Comparison of ENCODE assay signal across 1 cellular context in the genomic region with DNA sequence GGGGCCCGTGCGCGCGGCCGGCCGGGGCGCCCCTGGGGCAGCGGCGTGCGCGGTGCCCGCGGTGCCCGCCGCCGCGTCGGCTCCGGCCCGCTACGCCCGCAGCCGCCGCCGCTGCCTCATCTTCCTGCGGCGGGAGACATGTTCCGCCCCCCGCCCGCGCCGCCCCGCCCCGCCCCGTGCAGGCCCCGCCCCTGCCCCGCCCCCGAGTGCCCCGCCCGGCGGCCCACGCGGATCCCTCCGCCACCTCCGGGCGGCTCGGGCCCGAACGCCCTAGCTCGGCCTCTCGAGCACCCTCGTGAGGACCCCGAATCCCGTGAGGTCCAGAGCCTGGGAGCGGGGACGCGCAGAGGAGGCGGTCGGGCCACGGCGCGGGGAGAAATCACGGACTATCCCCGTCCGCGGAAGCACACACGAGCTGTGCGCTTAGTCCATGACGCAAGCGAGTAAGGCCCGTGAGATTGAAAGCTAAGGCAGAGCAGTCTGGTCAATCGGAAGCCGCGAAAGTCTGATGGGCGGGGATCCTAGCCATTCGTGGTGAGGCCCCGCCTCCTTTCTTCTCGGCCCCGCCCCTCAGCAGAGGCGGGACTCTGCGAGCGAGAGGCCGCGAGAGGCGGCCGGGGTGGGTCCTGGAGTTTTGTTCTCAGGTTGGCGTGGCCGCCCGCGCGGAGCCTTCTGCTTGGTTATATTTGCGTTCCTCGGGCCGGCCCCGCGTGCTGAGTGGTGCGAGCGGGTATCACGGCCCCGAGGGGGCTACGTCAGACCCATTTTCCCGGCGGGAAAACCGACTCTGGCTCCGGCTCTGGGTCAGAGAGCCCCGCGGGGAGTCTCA.
TF ChIP-seq lines count a peak whose summit lies in the region.

Gene TCF3, minus strand, starts transcription at position 145 of the 829 bp plus-strand sequence. CDS start 2,367 bp downstream, outside the sequence.

TF ChIP-seq in K562, 482 proteins besides CTCF, POLR2A, EP300 and RAD21 (continued from another document and continues in another):
- TF ChIP-seq, protein P1, sequence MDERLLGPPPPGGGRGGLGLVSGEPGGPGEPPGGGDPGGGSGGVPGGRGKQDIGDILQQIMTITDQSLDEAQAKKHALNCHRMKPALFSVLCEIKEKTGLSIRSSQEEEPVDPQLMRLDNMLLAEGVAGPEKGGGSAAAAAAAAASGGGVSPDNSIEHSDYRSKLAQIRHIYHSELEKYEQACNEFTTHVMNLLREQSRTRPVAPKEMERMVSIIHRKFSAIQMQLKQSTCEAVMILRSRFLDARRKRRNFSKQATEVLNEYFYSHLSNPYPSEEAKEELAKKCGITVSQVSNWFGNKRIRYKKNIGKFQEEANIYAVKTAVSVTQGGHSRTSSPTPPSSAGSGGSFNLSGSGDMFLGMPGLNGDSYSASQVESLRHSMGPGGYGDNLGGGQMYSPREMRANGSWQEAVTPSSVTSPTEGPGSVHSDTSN (CRISPR knock-in tag; IDR thresholded peaks at IDR 0.05; ENCODE audit: low read depth): peak; percentile 97
- TF ChIP-seq, protein P1 (tag; conservative IDR thresholded peaks at IDR 0.05; ENCODE audit: low read depth): peak; percentile 100
- TF ChIP-seq, protein P2, sequence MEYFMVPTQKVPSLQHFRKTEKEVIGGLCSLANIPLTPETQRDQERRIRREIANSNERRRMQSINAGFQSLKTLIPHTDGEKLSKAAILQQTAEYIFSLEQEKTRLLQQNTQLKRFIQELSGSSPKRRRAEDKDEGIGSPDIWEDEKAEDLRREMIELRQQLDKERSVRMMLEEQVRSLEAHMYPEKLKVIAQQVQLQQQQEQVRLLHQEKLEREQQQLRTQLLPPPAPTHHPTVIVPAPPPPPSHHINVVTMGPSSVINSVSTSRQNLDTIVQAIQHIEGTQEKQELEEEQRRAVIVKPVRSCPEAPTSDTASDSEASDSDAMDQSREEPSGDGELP (CRISPR knock-in tag; IDR thresholded peaks at IDR 0.05; ENCODE audit: borderline replicate concordance): peak; percentile 72; the same call in 1 of the 2 replicates
- TF ChIP-seq ZNF212 (CRISPR knock-in tag; IDR thresholded peaks at IDR 0.05) (no peak), E2F8 (IDR thresholded peaks at IDR 0.05; ENCODE audit: low read depth, partially characterized antibody) (no peak), CCNT2 (IDR thresholded peaks at IDR 0.05; ENCODE audit: borderline replicate concordance, extremely low read depth, insufficient read length, low read depth, low read length) (peak; percentile 31), ZC3H8 (IDR thresholded peaks at IDR 0.05) (no peak), ZBTB1 (CRISPR knock-in tag; IDR thresholded peaks at IDR 0.05; ENCODE audit: borderline replicate concordance, low read depth) (no peak), PHTF2 (CRISPR knock-in tag; IDR thresholded peaks at IDR 0.05) (no peak), SRF (CRISPR knock-in tag; IDR thresholded peaks at IDR 0.05) (peak in 1 of 2 experiments; percentile 68; a peak in 1 of 4 replicates), ZNF778 (CRISPR knock-in tag; IDR thresholded peaks at IDR 0.05) (no peak), TAF1 (IDR thresholded peaks at IDR 0.05; ENCODE audit: control insufficient read depth, extremely low read depth, insufficient read depth, low read length, severe bottlenecking) (peak; percentile 61), SPI1 (IDR thresholded peaks at IDR 0.05; ENCODE audit: borderline replicate concordance, low read depth, low read length) (no peak), ZNF639 (CRISPR knock-in tag; conservative IDR thresholded peaks at IDR 0.05 in 1 of 2, IDR thresholded peaks at IDR 0.05 in 1 of 2) (peak in 1 of 2 experiments; percentile 73; a peak in 2 of 4 replicates), ZNF124 (CRISPR knock-in tag; IDR thresholded peaks at IDR 0.05) (no peak), CREBBP (IDR thresholded peaks at IDR 0.05; ENCODE audit: low read depth, low read length) (no peak), CBX2 (IDR thresholded peaks at IDR 0.05; ENCODE audit: insufficient read depth, low read length, poor library complexity, severe bottlenecking) (no peak), MAZ (CRISPR knock-in tag; conservative IDR thresholded peaks at IDR 0.05 in 1 of 2, IDR thresholded peaks at IDR 0.05 in 1 of 2) (peak; percentile 99 to 100), NFXL1 (CRISPR knock-in tag; IDR thresholded peaks at IDR 0.05) (no peak), BRF1 (IDR thresholded peaks at IDR 0.05; ENCODE audit: borderline replicate concordance, extremely low read depth, insufficient read length) (no peak), FOXO4 (CRISPR knock-in tag; IDR thresholded peaks at IDR 0.05) (no peak), TRIM25 (IDR thresholded peaks at IDR 0.05; ENCODE audit: borderline replicate concordance) (no peak), RBM15 (IDR thresholded peaks at IDR 0.05; ENCODE audit: insufficient read depth, low read length) (no peak), KLF13 (tag; IDR thresholded peaks at IDR 0.05; ENCODE audit: borderline replicate concordance, low read depth) (peak; percentile 88; the same call in 1 of the 2 replicates), COPS2 (conservative IDR thresholded peaks at IDR 0.05) (no peak), ZNF274 (IDR thresholded peaks at IDR 0.05; ENCODE audit: borderline replicate concordance, low read depth, low read length) (no peak), TEAD4 (IDR thresholded peaks at IDR 0.05; ENCODE audit: low read length) (no peak; the same call in 1 of the 2 replicates), TEAD4 (CRISPR knock-in tag; IDR thresholded peaks at IDR 0.05; ENCODE audit: borderline replicate concordance) (no peak), L3MBTL2 (IDR thresholded peaks at IDR 0.05) (peak; percentile 66), NFIC (IDR thresholded peaks at IDR 0.05) (no peak), TCF7 (IDR thresholded peaks at IDR 0.05; ENCODE audit: borderline replicate concordance) (no peak; the same call in 1 of the 2 replicates), SMAD4 (CRISPR knock-in tag; conservative IDR thresholded peaks at IDR 0.05) (peak; percentile 85), ZNF3 (CRISPR knock-in tag; IDR thresholded peaks at IDR 0.05) (no peak), ZNF140 (CRISPR knock-in tag; IDR thresholded peaks at IDR 0.05) (no peak), HEY1 (CRISPR knock-in tag; IDR thresholded peaks at IDR 0.05; ENCODE audit: borderline replicate concordance) (no peak), ZKSCAN1 (IDR thresholded peaks at IDR 0.05; ENCODE audit: low read depth, low read length) (0 out of 2 replicates have a peak, but pooled peaks have one; percentile 18)
- TF ChIP-seq, protein P3, sequence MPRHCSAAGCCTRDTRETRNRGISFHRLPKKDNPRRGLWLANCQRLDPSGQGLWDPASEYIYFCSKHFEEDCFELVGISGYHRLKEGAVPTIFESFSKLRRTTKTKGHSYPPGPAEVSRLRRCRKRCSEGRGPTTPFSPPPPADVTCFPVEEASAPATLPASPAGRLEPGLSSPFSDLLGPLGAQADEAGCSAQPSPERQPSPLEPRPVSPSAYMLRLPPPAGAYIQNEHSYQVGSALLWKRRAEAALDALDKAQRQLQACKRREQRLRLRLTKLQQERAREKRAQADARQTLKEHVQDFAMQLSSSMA (CRISPR knock-in tag; IDR thresholded peaks at IDR 0.05): peak; percentile 76; the same call in 1 of the 2 replicates
- TF ChIP-seq, protein P4, sequence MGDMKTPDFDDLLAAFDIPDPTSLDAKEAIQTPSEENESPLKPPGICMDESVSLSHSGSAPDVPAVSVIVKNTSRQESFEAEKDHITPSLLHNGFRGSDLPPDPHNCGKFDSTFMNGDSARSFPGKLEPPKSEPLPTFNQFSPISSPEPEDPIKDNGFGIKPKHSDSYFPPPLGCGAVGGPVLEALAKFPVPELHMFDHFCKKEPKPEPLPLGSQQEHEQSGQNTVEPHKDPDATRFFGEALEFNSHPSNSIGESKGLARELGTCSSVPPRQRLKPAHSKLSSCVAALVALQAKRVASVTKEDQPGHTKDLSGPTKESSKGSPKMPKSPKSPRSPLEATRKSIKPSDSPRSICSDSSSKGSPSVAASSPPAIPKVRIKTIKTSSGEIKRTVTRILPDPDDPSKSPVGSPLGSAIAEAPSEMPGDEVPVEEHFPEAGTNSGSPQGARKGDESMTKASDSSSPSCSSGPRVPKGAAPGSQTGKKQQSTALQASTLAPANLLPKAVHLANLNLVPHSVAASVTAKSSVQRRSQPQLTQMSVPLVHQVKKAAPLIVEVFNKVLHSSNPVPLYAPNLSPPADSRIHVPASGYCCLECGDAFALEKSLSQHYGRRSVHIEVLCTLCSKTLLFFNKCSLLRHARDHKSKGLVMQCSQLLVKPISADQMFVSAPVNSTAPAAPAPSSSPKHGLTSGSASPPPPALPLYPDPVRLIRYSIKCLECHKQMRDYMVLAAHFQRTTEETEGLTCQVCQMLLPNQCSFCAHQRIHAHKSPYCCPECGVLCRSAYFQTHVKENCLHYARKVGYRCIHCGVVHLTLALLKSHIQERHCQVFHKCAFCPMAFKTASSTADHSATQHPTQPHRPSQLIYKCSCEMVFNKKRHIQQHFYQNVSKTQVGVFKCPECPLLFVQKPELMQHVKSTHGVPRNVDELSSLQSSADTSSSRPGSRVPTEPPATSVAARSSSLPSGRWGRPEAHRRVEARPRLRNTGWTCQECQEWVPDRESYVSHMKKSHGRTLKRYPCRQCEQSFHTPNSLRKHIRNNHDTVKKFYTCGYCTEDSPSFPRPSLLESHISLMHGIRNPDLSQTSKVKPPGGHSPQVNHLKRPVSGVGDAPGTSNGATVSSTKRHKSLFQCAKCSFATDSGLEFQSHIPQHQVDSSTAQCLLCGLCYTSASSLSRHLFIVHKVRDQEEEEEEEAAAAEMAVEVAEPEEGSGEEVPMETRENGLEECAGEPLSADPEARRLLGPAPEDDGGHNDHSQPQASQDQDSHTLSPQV (IDR thresholded peaks at IDR 0.05): no peak
- TF ChIP-seq, protein P5, sequence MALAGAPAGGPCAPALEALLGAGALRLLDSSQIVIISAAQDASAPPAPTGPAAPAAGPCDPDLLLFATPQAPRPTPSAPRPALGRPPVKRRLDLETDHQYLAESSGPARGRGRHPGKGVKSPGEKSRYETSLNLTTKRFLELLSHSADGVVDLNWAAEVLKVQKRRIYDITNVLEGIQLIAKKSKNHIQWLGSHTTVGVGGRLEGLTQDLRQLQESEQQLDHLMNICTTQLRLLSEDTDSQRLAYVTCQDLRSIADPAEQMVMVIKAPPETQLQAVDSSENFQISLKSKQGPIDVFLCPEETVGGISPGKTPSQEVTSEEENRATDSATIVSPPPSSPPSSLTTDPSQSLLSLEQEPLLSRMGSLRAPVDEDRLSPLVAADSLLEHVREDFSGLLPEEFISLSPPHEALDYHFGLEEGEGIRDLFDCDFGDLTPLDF (CRISPR knock-in tag; IDR thresholded peaks at IDR 0.05): peak; percentile 78
